Comparison of ENCODE assay signal across 26 cellular contexts in genomic region chrX:96692454-96692853, GRCh38. TPM values are rescaled to one million over a fixed set of nuclear protein-coding genes. Genes with fewer than 3 reads are reported as not detected.
DNase-seq lines count a peak whose midpoint lies in the region; ATAC-seq and TF ChIP-seq lines count a peak whose summit lies in the region.
"Had no signal": no experiment of that assay in that cellular context is flagged by ENCODE, and none has a peak within 500 bp of the region (broad histone marks: within the 10 kb centered on the region; RNA-seq: fewer than 3 reads in every experiment).

No MANE protein-coding gene starts in this region.

- H3K27ac Mint-ChIP-seq in natural killer cell treated with Interleukin-12 subunit alpha and Interleukin-12 subunit beta and Interleukin-15 and Interleukin-18, amount 100 ng/mL, for 72 hours, result peak overlapping the region; percentile 49 to 83
- H3K27ac Mint-ChIP-seq in natural killer cell, result no peak overlapping the region
- H3K27ac Mint-ChIP-seq: activated naive CD8-positive, alpha-beta T cell; activated T-helper 1 cell treated with anti-CD3 and anti-CD28 coated beads, Interleukin-12 subunit alpha, Interleukin-12 subunit beta, Interleukin-2, Interleukin-4 antibody, amounts not matched to agents 30 ng/mL and 10 ng/mL and 1 ng/mL, durations not matched to agents 14 hours and 24 hours and 36 hours; IgD-negative memory B cell; type B pancreatic cell had no signal

- no peaks in the 10 kb centered on the region for H3K9me3 Mint-ChIP-seq in natural killer cell treated with Interleukin-12 subunit alpha and Interleukin-12 subunit beta and Interleukin-15 and Interleukin-18, amount 100 ng/mL, for 72 hours
- H3K9me3 Mint-ChIP-seq in natural killer cell, result no peaks in the 10 kb centered on the region
- H3K9me3 Mint-ChIP-seq: activated T-helper 1 cell treated with anti-CD3 and anti-CD28 coated beads, Interleukin-12 subunit alpha, Interleukin-12 subunit beta, Interleukin-2, Interleukin-4 antibody, amounts not matched to agents 30 ng/mL and 10 ng/mL and 1 ng/mL, durations not matched to agents 14 hours and 24 hours and 36 hours; type B pancreatic cell had no signal

- peaks cover 0 to 3% of the 10 kb centered on the region in 2 donors for H3K27me3 Mint-ChIP-seq in natural killer cell treated with Interleukin-12 subunit alpha and Interleukin-12 subunit beta and Interleukin-15 and Interleukin-18, amount 100 ng/mL, for 72 hours
- H3K27me3 Mint-ChIP-seq in natural killer cell (ENCODE audit: low read depth in 2 of 2), result no peaks in the 10 kb centered on the region
- H3K27me3 Mint-ChIP-seq: activated naive CD8-positive, alpha-beta T cell; IgD-negative memory B cell; type B pancreatic cell had no signal

- H3K4me1 ChIP-seq in left lung, result peaks cover 0 to 12% of the 10 kb centered on the region in 2 donors
- no peaks in the 10 kb centered on the region for H3K4me1 ChIP-seq in BE2C

- H3K27me3 ChIP-seq in left lung, result no peaks in the 10 kb centered on the region
- no peaks in the 10 kb centered on the region for H3K27me3 ChIP-seq in BE2C
- H3K27me3 ChIP-seq: brain microvascular endothelial cell, esophagus muscularis mucosa, hepatocyte had no signal

- ATAC-seq in natural killer cell treated with Interleukin-12 subunit alpha and Interleukin-12 subunit beta and Interleukin-15 and Interleukin-18, amount 100 ng/mL, for 72 hours, result peak in 1 of 2 donors; percentile 55
- ATAC-seq in natural killer cell (no peak), left lung (peak; percentile 72), HG02981 (IDR thresholded peaks at IDR 0.05; ENCODE audit: unreplicated experiment) (no peak)
- ATAC-seq: mucosa of descending colon; stimulated activated naive CD8-positive, alpha-beta T cell treated with anti-CD3 and anti-CD28 coated beads, Interleukin-15, Interleukin-2, amounts not matched to agents 100 U/mL and 50 U/mL, for 24 hours had no signal

- no peaks in the 10 kb centered on the region for H3K36me3 ChIP-seq in left lung
- H3K36me3 ChIP-seq in BE2C, result no peaks in the 10 kb centered on the region
- H3K36me3 ChIP-seq: brain microvascular endothelial cell, esophagus muscularis mucosa had no signal

- peak overlapping the region; percentile 58 for H3K4me3 Mint-ChIP-seq in natural killer cell treated with Interleukin-12 subunit alpha and Interleukin-12 subunit beta and Interleukin-15 and Interleukin-18, amount 100 ng/mL, for 72 hours
- H3K4me3 Mint-ChIP-seq in natural killer cell, result no peak overlapping the region
- H3K4me3 Mint-ChIP-seq: activated naive CD8-positive, alpha-beta T cell; activated T-helper 1 cell treated with anti-CD3 and anti-CD28 coated beads, Interleukin-12 subunit alpha, Interleukin-12 subunit beta, Interleukin-2, Interleukin-4 antibody, amounts not matched to agents 30 ng/mL and 10 ng/mL and 1 ng/mL, durations not matched to agents 14 hours and 24 hours and 36 hours; IgD-negative memory B cell; type B pancreatic cell had no signal

- H3K27ac ChIP-seq in left lung, result peak overlapping the region; percentile 18 to 35
- H3K27ac ChIP-seq: brain microvascular endothelial cell, hepatocyte had no signal

- peaks cover 28 to 29% of the 10 kb centered on the region in 2 donors for H3K4me1 Mint-ChIP-seq in natural killer cell treated with Interleukin-12 subunit alpha and Interleukin-12 subunit beta and Interleukin-15 and Interleukin-18, amount 100 ng/mL, for 72 hours (ENCODE audit: low read depth in 2 of 2)
- H3K4me1 Mint-ChIP-seq in natural killer cell, result peaks cover 10 to 28% of the 10 kb centered on the region in 2 donors

- no peak for TF ChIP-seq CTCF in natural killer cell (IDR thresholded peaks at IDR 0.05)
- TF ChIP-seq CTCF in left lung (IDR thresholded peaks at IDR 0.05), result no peak
- no peak for TF ChIP-seq CTCF in BE2C (IDR thresholded peaks at IDR 0.05; ENCODE audit: low read depth, low read length)

- no peak overlapping the region for H3K4me3 ChIP-seq in left lung
- H3K4me3 ChIP-seq in BE2C (ENCODE audit: low read depth, low read length), result no peak overlapping the region
- H3K4me3 ChIP-seq: esophagus muscularis mucosa, hepatocyte, mucosa of descending colon had no signal

- no peaks in the 10 kb centered on the region for H3K36me3 Mint-ChIP-seq in natural killer cell treated with Interleukin-12 subunit alpha and Interleukin-12 subunit beta and Interleukin-15 and Interleukin-18, amount 100 ng/mL, for 72 hours
- H3K36me3 Mint-ChIP-seq in natural killer cell, result no peaks in the 10 kb centered on the region
- H3K36me3 Mint-ChIP-seq: IgD-negative memory B cell had no signal

- intact Hi-C loops in natural killer cell (cut with micrococcal nuclease), result no loop called here
- intact Hi-C loops in left lung (cut with DNase I), result no loop called here

- DNase-seq in natural killer cell treated with Interleukin-12 subunit alpha and Interleukin-12 subunit beta and Interleukin-15 and Interleukin-18, amount 100 ng/mL, for 72 hours (ENCODE audit: low spot score), result no peak
- DNase-seq in natural killer cell (no peak), dedifferentiated amniotic fluid mesenchymal stem cell (ENCODE audit: extremely low spot score) (peak; percentile 23), left lung (no peak), BE2C (no peak), NCI-H82 (lab: John Stamatoyannopoulos, UW) (no peak), NCI-H748 (lab: John Stamatoyannopoulos, UW; ENCODE audit: unreplicated experiment) (no peak)
- DNase-seq: brain microvascular endothelial cell; COR-L47; EL; islet precursor cell; mucosa of descending colon; NCI-H1048; NCI-H2029; NCI-H510A treated with DMSO at 0.1 percent for 48 hours; OCI-M1; retina; stimulated activated naive CD8-positive, alpha-beta T cell treated with anti-CD3 and anti-CD28 coated beads, Interleukin-15, Interleukin-2, amounts not matched to agents 100 U/mL and 50 U/mL, for 24 hours; T-helper 2 cell had no signal

- no peaks in the 10 kb centered on the region for H3K9me3 ChIP-seq in left lung
- H3K9me3 ChIP-seq in BE2C, result no peaks in the 10 kb centered on the region
- H3K9me3 ChIP-seq: esophagus muscularis mucosa, mucosa of descending colon had no signal

RNA-seq across cellular contexts. Expression of gene DIAPH2, which starts 7.8 kb away (rescaled TPM):
- total RNA-seq in natural killer cell treated with Interleukin-12 subunit alpha and Interleukin-12 subunit beta and Interleukin-15 and Interleukin-18, amount 100 ng/mL, for 72 hours, result 10 to 100 TPM; 29.7 to 31.7 TPM
- total RNA-seq in natural killer cell, result 10 to 100 TPM; 17.0 to 18.2 (median 17.0) TPM
- total RNA-seq in left lung, result 10 to 100 TPM; 28.8 to 34.1 TPM
- polyA plus RNA-seq in BE2C (2012; ENCODE audit: insufficient read depth, insufficient read length, low read depth), result not detected

Comparison
In these comparisons a context has a peak if more than half of its experiments do, and no peak if none do; other contexts are left out.
1. H3K27ac Mint-ChIP-seq: peak in natural killer cell treated with Interleukin-12 subunit alpha and Interleukin-12 subunit beta and Interleukin-15 and Interleukin-18, amount 100 ng/mL, for 72 hours (2 of 2); none in natural killer cell (0 of 2).